Comparison of ENCODE assay signal across 9 cellular contexts in the genomic region with DNA sequence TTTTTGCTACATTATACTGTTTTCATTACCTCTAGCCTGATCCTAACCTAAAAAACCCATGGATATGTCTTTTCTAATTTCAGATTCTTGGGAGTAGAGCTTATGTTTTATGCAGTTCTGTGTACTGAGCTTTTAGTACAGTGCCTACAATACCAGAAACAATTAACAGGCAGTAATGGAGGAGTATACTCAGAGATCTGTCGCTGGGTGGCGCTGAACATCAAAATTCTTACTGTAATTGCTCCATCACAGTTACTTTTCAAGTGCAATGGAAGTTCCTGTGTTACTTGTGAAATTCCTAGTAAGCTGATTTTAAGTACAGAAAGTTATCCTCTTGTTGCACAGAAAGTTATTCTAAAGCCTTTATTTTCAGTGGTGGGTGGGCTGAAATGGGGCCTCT.
DNase-seq lines count a peak whose midpoint lies in the region; ATAC-seq and TF ChIP-seq lines count a peak whose summit lies in the region.
"Had no signal": no experiment of that assay in that cellular context is flagged by ENCODE, and none has a peak within 500 bp of the region (broad histone marks: within the 10 kb centered on the region; RNA-seq: fewer than 3 reads in every experiment).

No MANE protein-coding gene starts in this region.

- no peak overlapping the region for H3K4me3 Mint-ChIP-seq in activated CD8-positive, alpha-beta T cell treated with anti-CD3 and anti-CD28 coated beads, Interleukin-2, amount 10 ng/mL, durations not matched to agents 7 days and 5 days
- H3K4me3 Mint-ChIP-seq: naive thymus-derived CD8-positive, alpha-beta T cell had no signal

- H3K36me3 ChIP-seq in left ventricle myocardium inferior, result peaks cover 4% of the 10 kb centered on the region

- peaks cover 11% of the 10 kb centered on the region for H3K36me3 Mint-ChIP-seq in activated CD8-positive, alpha-beta T cell treated with anti-CD3 and anti-CD28 coated beads, Interleukin-2, amount 10 ng/mL, durations not matched to agents 7 days and 5 days (ENCODE audit: low read depth)

- no peaks in the 10 kb centered on the region for H3K27me3 Mint-ChIP-seq in activated CD8-positive, alpha-beta T cell treated with anti-CD3 and anti-CD28 coated beads, Interleukin-2, amount 10 ng/mL, durations not matched to agents 7 days and 5 days (ENCODE audit: low read depth)
- H3K27me3 Mint-ChIP-seq: naive thymus-derived CD8-positive, alpha-beta T cell had no signal

- ATAC-seq in activated CD8-positive, alpha-beta T cell treated with anti-CD3 and anti-CD28 coated beads, Interleukin-2, amount 10 ng/mL, durations not matched to agents 7 days and 5 days, result no peak

- CTCF ChIA-PET in activated CD8-positive, alpha-beta T cell treated with anti-CD3 and anti-CD28 coated beads, Interleukin-2, amount 10 ng/mL, durations not matched to agents 7 days and 5 days (lab: Charles Lee), result interaction anchor here (0.6 to 2.0 kb wide), 14 partner anchors 9 to 888 kb away, joined by 3 to 10 read pairs (median 3); a partner anchor contains a TSS

- peaks cover 11% of the 10 kb centered on the region for H3K9me3 ChIP-seq in left ventricle myocardium inferior (replicated peaks)

- peak; percentile 82 for TF ChIP-seq CTCF in C4-2B (conservative IDR thresholded peaks at IDR 0.05)
- TF ChIP-seq CTCF in GM20000 (IDR thresholded peaks at IDR 0.05; ENCODE audit: extremely low read depth, missing control alignments), result peak; percentile 18
- peak; percentile 67 for TF ChIP-seq CTCF in left ventricle myocardium inferior (IDR thresholded peaks at IDR 0.05; ENCODE audit: borderline replicate concordance)

- no peak overlapping the region for H3K4me3 ChIP-seq in left ventricle myocardium inferior

- H3K27ac ChIP-seq in C4-2B (no peak overlapping the region), left ventricle myocardium inferior (replicated peaks) (no peak overlapping the region)

- peaks cover 3% of the 10 kb centered on the region for H3K4me1 Mint-ChIP-seq in activated CD8-positive, alpha-beta T cell treated with anti-CD3 and anti-CD28 coated beads, Interleukin-2, amount 10 ng/mL, durations not matched to agents 7 days and 5 days (ENCODE audit: low read depth)

- no peaks in the 10 kb centered on the region for H3K27me3 ChIP-seq in left ventricle myocardium inferior (ENCODE audit: low read depth)

- intact Hi-C loops in left ventricle myocardium inferior (cut with micrococcal nuclease), result no loop called here

- DNase-seq in GM20000 (ENCODE audit: low spot score) (peak; percentile 10), NCI-H2107 (lab: John Stamatoyannopoulos, UW) (peak; percentile 42), left ventricle myocardium inferior (peak; percentile 46), pulmonary artery endothelial cell (ENCODE audit: low read depth, low spot score) (peak; percentile 11), NCI-H510A treated with DMSO at 0.1 percent for 48 hours (lab: John Stamatoyannopoulos, UW) (no peak), HuH-7.5 (ENCODE audit: low spot score) (no peak)
- peak; percentile 30 for DNase-seq in activated CD8-positive, alpha-beta T cell treated with anti-CD3 and anti-CD28 coated beads, Interleukin-2, amount 10 ng/mL, durations not matched to agents 7 days and 5 days

- H3K4me1 ChIP-seq in left ventricle myocardium inferior, result peaks cover 19% of the 10 kb centered on the region

- POLR2A ChIA-PET in activated CD8-positive, alpha-beta T cell treated with anti-CD3 and anti-CD28 coated beads, Interleukin-2, amount 10 ng/mL, durations not matched to agents 7 days and 5 days (lab: Charles Lee), result no interaction called here

- H3K27ac Mint-ChIP-seq in activated CD8-positive, alpha-beta T cell treated with anti-CD3 and anti-CD28 coated beads, Interleukin-2, amount 10 ng/mL, durations not matched to agents 7 days and 5 days, result no peak overlapping the region

- H3K9me3 Mint-ChIP-seq in activated CD8-positive, alpha-beta T cell treated with anti-CD3 and anti-CD28 coated beads, Interleukin-2, amount 10 ng/mL, durations not matched to agents 7 days and 5 days (ENCODE audit: insufficient read depth), result no peaks in the 10 kb centered on the region

Comparison
In these comparisons a context has a peak if more than half of its experiments do, and no peak if none do; other contexts are left out.
1. CTCF ChIP-seq: peak in every context shown above with its lines; median percentile 82 in C4-2B; 67 in left ventricle myocardium inferior; 18 in GM20000.
2. DNase-seq: peak in GM20000 (single experiment), NCI-H2107 (single experiment), activated CD8-positive, alpha-beta T cell treated with anti-CD3 and anti-CD28 coated beads, Interleukin-2, amount 10 ng/mL, durations not matched to agents 7 days and 5 days (single experiment), left ventricle myocardium inferior (single experiment) and pulmonary artery endothelial cell (single experiment); none in NCI-H510A treated with DMSO at 0.1 percent for 48 hours (single experiment) and HuH-7.5 (single experiment).